ENCODE assay signal across 8 cellular contexts in the genomic region with DNA sequence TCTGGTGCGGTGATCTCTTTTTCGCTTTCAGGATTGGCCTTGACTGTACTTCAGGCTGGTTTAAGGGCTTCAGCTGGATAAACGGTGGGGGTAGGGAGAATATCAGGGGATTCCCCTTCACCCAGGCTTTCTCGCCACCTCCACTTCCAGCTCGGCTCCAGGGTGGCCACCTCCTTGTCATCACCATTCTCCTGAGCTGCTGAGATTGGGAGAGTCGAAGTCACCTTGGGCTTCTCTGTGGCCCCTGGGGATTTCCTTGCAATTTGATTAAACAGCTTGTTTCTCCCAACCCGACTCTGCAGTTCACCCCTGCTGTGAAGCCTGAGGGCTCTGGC. TPM values are rescaled to one million over a fixed set of nuclear protein-coding genes. Genes with fewer than 3 reads are reported as not detected.
DNase-seq lines count a peak whose midpoint lies in the region; ATAC-seq, FAIRE-seq and TF ChIP-seq lines count a peak whose summit lies in the region.

No MANE protein-coding gene starts in this region.

- peaks cover 8% of the 10 kb centered on the region for H3K27me3 ChIP-seq in CD4-positive, alpha-beta memory T cell (ENCODE audit: insufficient read depth, low read length)
- H3K27me3 ChIP-seq in GM23338 (ENCODE audit: insufficient read depth): peaks cover 28% of the 10 kb centered on the region
- H3K27me3 ChIP-seq in ascending aorta: peaks cover 5% of the 10 kb centered on the region
- H3K27me3 ChIP-seq in naive thymus-derived CD4-positive, alpha-beta T cell (ENCODE audit: control insufficient read depth in 2 of 2, insufficient read depth in 2 of 2, low read length in 2 of 2): peaks cover 3 to 5% of the 10 kb centered on the region in 2 donors

- peak; percentile 12 for ATAC-seq in GM23338
- ATAC-seq in naive thymus-derived CD4-positive, alpha-beta T cell: no peak
- no peak for ATAC-seq in GM18873 (IDR thresholded peaks at IDR 0.05; ENCODE audit: low FRiP score, unreplicated experiment)

- H3K4me2 ChIP-seq in GM23338: peak overlapping the region; percentile 80

- POLR2A ChIA-PET in CD4-positive, alpha-beta memory T cell (lab: Charles Lee; ENCODE audit: partially characterized antibody): interaction anchor here (1.5 to 2.6 kb wide), 3 partner anchors 10 to 75 kb away, joined by 4 to 16 read pairs (median 9); a partner anchor contains a TSS
- POLR2A ChIA-PET in naive thymus-derived CD4-positive, alpha-beta T cell (lab: Charles Lee): interaction anchor here (1.3 kb wide), 1 partner anchor 60 kb away, joined by 3 read pairs; a partner anchor contains a TSS

- no peak for FAIRE-seq in H54 (lab: Jason Lieb, UNC)

- no peak overlapping the region for H3K27ac ChIP-seq in CD4-positive, alpha-beta memory T cell (ENCODE audit: low read depth, low read length)
- no peak overlapping the region for H3K27ac ChIP-seq in GM23338 (ENCODE audit: low read depth)
- H3K27ac ChIP-seq in ascending aorta: no peak overlapping the region
- no peak overlapping the region for H3K27ac ChIP-seq in naive thymus-derived CD4-positive, alpha-beta T cell (ENCODE audit: low read depth, low read length)

- TF ChIP-seq CTCF in GM23338 (conservative IDR thresholded peaks at IDR 0.05; ENCODE audit: low read depth in 2 of 2) (no peak), ascending aorta (IDR thresholded peaks at IDR 0.05) (no peak)

- H3K79me2 ChIP-seq in GM23338 (replicated peaks; ENCODE audit: insufficient read depth): no peaks in the 10 kb centered on the region

- peaks cover 10 to 24% (median 15%) of the 10 kb centered on the region in 4 donors for H3K4me1 Mint-ChIP-seq in CD4-positive, alpha-beta memory T cell
- H3K4me1 Mint-ChIP-seq in GM23338: peaks cover 16% of the 10 kb centered on the region
- peaks cover 10 to 45% (median 21%) of the 10 kb centered on the region in 7 donors for H3K4me1 Mint-ChIP-seq in naive thymus-derived CD4-positive, alpha-beta T cell

- H3F3A ChIP-seq in GM23338 (replicated peaks; ENCODE audit: low read depth): no peaks in the 10 kb centered on the region

- no peaks in the 10 kb centered on the region for H4K20me1 ChIP-seq in GM23338 (replicated peaks; ENCODE audit: insufficient read depth)

- DNase-seq in CD4-positive, alpha-beta memory T cell: no peak
- DNase-seq in GM23338 (ENCODE audit: low spot score) (no peak), ascending aorta (ENCODE audit: low spot score in 2 of 2) (no peak), H54 (ENCODE audit: insufficient read length, low spot score) (no peak), NCI-H446 treated with DMSO at 0.1 percent for 48 hours (lab: John Stamatoyannopoulos, UW) (no peak), T1000 (lab: John Stamatoyannopoulos, UW) (no peak)
- DNase-seq in naive thymus-derived CD4-positive, alpha-beta T cell: peak in 1 of 9 donors; percentile 47

- CTCF ChIA-PET in CD4-positive, alpha-beta memory T cell (lab: Charles Lee; ENCODE audit: partially characterized antibody): interaction anchor here (1.9 to 3.2 kb wide), 3 partner anchors 10 to 76 kb away, joined by 5 to 16 read pairs (median 6); a partner anchor contains a TSS
- CTCF ChIA-PET in naive thymus-derived CD4-positive, alpha-beta T cell (lab: Charles Lee): interaction anchor here (1.0 to 1.4 kb wide), 2 partner anchors 9 to 77 kb away, joined by 3 read pairs; no protein-coding TSS in a partner anchor

- intact Hi-C loops in CD4-positive, alpha-beta memory T cell (cut with micrococcal nuclease): no loop called here
- intact Hi-C loops in ascending aorta (cut with DNase I): no loop called here
- intact Hi-C loops in naive thymus-derived CD4-positive, alpha-beta T cell (cut with micrococcal nuclease): loop anchor here in 1 of 2 donors (1.0 to 2.0 kb wide), 2 partner anchors 42 to 75 kb away; a partner anchor contains a TSS

- H3K9me3 ChIP-seq in CD4-positive, alpha-beta memory T cell (ENCODE audit: control insufficient read depth in 1 of 2, low read length in 2 of 2): no peaks in the 10 kb centered on the region
- H3K9me3 ChIP-seq in ascending aorta: no peaks in the 10 kb centered on the region
- H3K9me3 ChIP-seq in naive thymus-derived CD4-positive, alpha-beta T cell (ENCODE audit: control insufficient read depth in 2 of 3, low read length in 3 of 3): no peaks in the 10 kb centered on the region

- H3K4me1 ChIP-seq in CD4-positive, alpha-beta memory T cell (ENCODE audit: insufficient read depth, low read length): peaks cover 17% of the 10 kb centered on the region
- peaks cover 16% of the 10 kb centered on the region; the same call in 1 of the 2 replicates for H3K4me1 ChIP-seq in GM23338 (ENCODE audit: insufficient read depth)
- H3K4me1 ChIP-seq in ascending aorta: peaks cover 0 to 5% of the 10 kb centered on the region in 2 donors
- H3K4me1 ChIP-seq in naive thymus-derived CD4-positive, alpha-beta T cell (ENCODE audit: control insufficient read depth in 2 of 2, insufficient read depth in 2 of 2, low read length in 2 of 2): peaks cover 13 to 15% of the 10 kb centered on the region in 2 donors

- H3K36me3 ChIP-seq in CD4-positive, alpha-beta memory T cell (ENCODE audit: insufficient read depth, low read length): no peaks in the 10 kb centered on the region
- no peaks in the 10 kb centered on the region for H3K36me3 ChIP-seq in GM23338 (ENCODE audit: insufficient read depth)
- H3K36me3 ChIP-seq in ascending aorta: no peaks in the 10 kb centered on the region
- H3K36me3 ChIP-seq in naive thymus-derived CD4-positive, alpha-beta T cell (ENCODE audit: control insufficient read depth in 2 of 3, insufficient read depth in 3 of 3, low read length in 3 of 3): no peaks in the 10 kb centered on the region

- peak overlapping the region; percentile 90 for H2AFZ ChIP-seq in GM23338

- H3K27me3 Mint-ChIP-seq in CD4-positive, alpha-beta memory T cell: peaks cover 19 to 40% of the 10 kb centered on the region in 2 donors
- peaks cover 19% of the 10 kb centered on the region for H3K27me3 Mint-ChIP-seq in GM23338 (ENCODE audit: insufficient read depth, low read depth, poor library complexity)
- H3K27me3 Mint-ChIP-seq in naive thymus-derived CD4-positive, alpha-beta T cell: peaks cover 0 to 40% (median 29%) of the 10 kb centered on the region in 5 donors

- peak overlapping the region in 1 of 2 donors; percentile 37 for H3K4me3 ChIP-seq in CD4-positive, alpha-beta memory T cell (ENCODE audit: low read length in 2 of 2)
- H3K4me3 ChIP-seq in GM23338: peak overlapping the region; percentile 79
- peak overlapping the region; percentile 46 to 63 for H3K4me3 ChIP-seq in ascending aorta
- no peak overlapping the region for H3K4me3 ChIP-seq in naive thymus-derived CD4-positive, alpha-beta T cell (ENCODE audit: low read length)

- H3K4me3 Mint-ChIP-seq in CD4-positive, alpha-beta memory T cell: peak overlapping the region; percentile 74 to 88 (median 78)
- H3K4me3 Mint-ChIP-seq in GM23338: peak overlapping the region; percentile 81
- H3K4me3 Mint-ChIP-seq in naive thymus-derived CD4-positive, alpha-beta T cell: peak overlapping the region; percentile 62 to 93 (median 76)

- no peaks in the 10 kb centered on the region for H3K9me3 Mint-ChIP-seq in CD4-positive, alpha-beta memory T cell
- no peaks in the 10 kb centered on the region for H3K9me3 Mint-ChIP-seq in GM23338
- H3K9me3 Mint-ChIP-seq in naive thymus-derived CD4-positive, alpha-beta T cell: peaks cover 0 to 2% (median 0%) of the 10 kb centered on the region in 11 donors

- no peaks in the 10 kb centered on the region for H3K36me3 Mint-ChIP-seq in CD4-positive, alpha-beta memory T cell
- no peaks in the 10 kb centered on the region for H3K36me3 Mint-ChIP-seq in GM23338 (ENCODE audit: low read depth)
- H3K36me3 Mint-ChIP-seq in naive thymus-derived CD4-positive, alpha-beta T cell: peaks cover 0 to 3% (median 0%) of the 10 kb centered on the region in 5 donors

- peak overlapping the region in 2 of 7 donors; percentile 20 to 88 for H3K27ac Mint-ChIP-seq in CD4-positive, alpha-beta memory T cell
- H3K27ac Mint-ChIP-seq in GM23338: no peak overlapping the region
- peak overlapping the region in 3 of 9 donors; percentile 5 to 87 (median 57) for H3K27ac Mint-ChIP-seq in naive thymus-derived CD4-positive, alpha-beta T cell

- TF ChIP-seq POLR2A in H54 (IDR thresholded peaks at IDR 0.05; ENCODE audit: low read depth, low read length): no peak

- H3K9me2 ChIP-seq in GM23338 (ENCODE audit: insufficient read depth): peaks cover 2% of the 10 kb centered on the region; the same call in 1 of the 2 replicates

RNA-seq across cellular contexts. Expression of a gene that starts 1.0 kb away (rescaled TPM):
- not detected for total RNA-seq in CD4-positive, alpha-beta memory T cell
- polyA plus RNA-seq in CD4-positive, alpha-beta memory T cell: under 1 TPM; 0.24 to 0.93 TPM
- 6.6 and 7.7 TPM in 2 replicates for total RNA-seq in GM23338 (2014; rRNA removed; shearing (Covaris generic))
- 4.8 and 5.0 TPM in 2 replicates for polyA plus RNA-seq in GM23338 (2016; fragmentation: Nextera tagmentation; extraction: Ambion mirVana)
- total RNA-seq in ascending aorta: not detected
- total RNA-seq in naive thymus-derived CD4-positive, alpha-beta T cell: 1 to 10 TPM in 2 of 5 experiments, under 1 TPM in 1, not detected in 2; 0.13 to 9.6 (median 1.2) TPM
- under 1 TPM; 0.13 to 0.48 TPM for polyA plus RNA-seq in naive thymus-derived CD4-positive, alpha-beta T cell

RNA-seq across cellular contexts. Expression of a gene that starts 10.2 kb away (rescaled TPM):
- total RNA-seq in CD4-positive, alpha-beta memory T cell: under 1 TPM; 0.33 to 0.67 TPM
- under 1 TPM in 1 of 2 donors, not detected in 1; 0.89 TPM for polyA plus RNA-seq in CD4-positive, alpha-beta memory T cell
- 0.47 and 0.63 TPM in 2 replicates for total RNA-seq in GM23338 (2014; rRNA removed; shearing (Covaris generic))
- polyA plus RNA-seq in GM23338 (2016; fragmentation: Nextera tagmentation; extraction: Ambion mirVana): 0.13 and 0.24 TPM in 2 replicates
- total RNA-seq in ascending aorta: 0.21 TPM
- total RNA-seq in naive thymus-derived CD4-positive, alpha-beta T cell: 1 to 10 TPM in 4 of 5 experiments, under 1 TPM in 1; 0.27 to 1.7 (median 1.0) TPM
- polyA plus RNA-seq in naive thymus-derived CD4-positive, alpha-beta T cell: under 1 TPM; 0.48 to 0.49 TPM

RNA-seq across cellular contexts. Expression of a gene that starts 26.5 kb away (rescaled TPM):
- 10 to 100 TPM; 29.9 to 32.8 TPM for total RNA-seq in CD4-positive, alpha-beta memory T cell
- 10 to 100 TPM; 40.8 to 52.3 TPM for polyA plus RNA-seq in CD4-positive, alpha-beta memory T cell
- total RNA-seq in GM23338 (2014; rRNA removed; shearing (Covaris generic)): 17.7 and 19.8 TPM in 2 replicates
- 9.4 and 9.5 TPM in 2 replicates for polyA plus RNA-seq in GM23338 (2016; fragmentation: Nextera tagmentation; extraction: Ambion mirVana)
- total RNA-seq in ascending aorta: 16.5 TPM
- 10 to 100 TPM; 11.3 to 32.2 (median 20.5) TPM for total RNA-seq in naive thymus-derived CD4-positive, alpha-beta T cell
- polyA plus RNA-seq in naive thymus-derived CD4-positive, alpha-beta T cell: 10 to 100 TPM; 47.1 to 52.8 TPM

RNA-seq across cellular contexts. Expression of a gene that starts 47.1 kb away (rescaled TPM):
- not detected for total RNA-seq in CD4-positive, alpha-beta memory T cell
- polyA plus RNA-seq in CD4-positive, alpha-beta memory T cell: not detected
- total RNA-seq in GM23338 (2014; rRNA removed; shearing (Covaris generic)): not detected in 2 replicates
- polyA plus RNA-seq in GM23338 (2016; fragmentation: Nextera tagmentation; extraction: Ambion mirVana): 0.24 and 0.42 TPM in 2 replicates
- total RNA-seq in ascending aorta: not detected
- not detected for total RNA-seq in naive thymus-derived CD4-positive, alpha-beta T cell
- not detected for polyA plus RNA-seq in naive thymus-derived CD4-positive, alpha-beta T cell

RNA-seq across cellular contexts. Expression of a gene that starts 50.8 kb away (rescaled TPM):
- total RNA-seq in CD4-positive, alpha-beta memory T cell: 10 to 100 TPM; 39.9 TPM
- polyA plus RNA-seq in CD4-positive, alpha-beta memory T cell: 10 to 100 TPM; 16.4 to 23.8 TPM
- total RNA-seq in GM23338 (2014; rRNA removed; shearing (Covaris generic)): 10.1 and 19.3 TPM in 2 replicates
- polyA plus RNA-seq in GM23338 (2016; fragmentation: Nextera tagmentation; extraction: Ambion mirVana): 7.0 and 7.1 TPM in 2 replicates
- total RNA-seq in ascending aorta: 71.4 TPM
- 10 to 100 TPM; 25.1 to 45.5 (median 39.1) TPM for total RNA-seq in naive thymus-derived CD4-positive, alpha-beta T cell
- polyA plus RNA-seq in naive thymus-derived CD4-positive, alpha-beta T cell: 10 to 100 TPM; 24.2 to 31.4 TPM
